In the genomic region with DNA sequence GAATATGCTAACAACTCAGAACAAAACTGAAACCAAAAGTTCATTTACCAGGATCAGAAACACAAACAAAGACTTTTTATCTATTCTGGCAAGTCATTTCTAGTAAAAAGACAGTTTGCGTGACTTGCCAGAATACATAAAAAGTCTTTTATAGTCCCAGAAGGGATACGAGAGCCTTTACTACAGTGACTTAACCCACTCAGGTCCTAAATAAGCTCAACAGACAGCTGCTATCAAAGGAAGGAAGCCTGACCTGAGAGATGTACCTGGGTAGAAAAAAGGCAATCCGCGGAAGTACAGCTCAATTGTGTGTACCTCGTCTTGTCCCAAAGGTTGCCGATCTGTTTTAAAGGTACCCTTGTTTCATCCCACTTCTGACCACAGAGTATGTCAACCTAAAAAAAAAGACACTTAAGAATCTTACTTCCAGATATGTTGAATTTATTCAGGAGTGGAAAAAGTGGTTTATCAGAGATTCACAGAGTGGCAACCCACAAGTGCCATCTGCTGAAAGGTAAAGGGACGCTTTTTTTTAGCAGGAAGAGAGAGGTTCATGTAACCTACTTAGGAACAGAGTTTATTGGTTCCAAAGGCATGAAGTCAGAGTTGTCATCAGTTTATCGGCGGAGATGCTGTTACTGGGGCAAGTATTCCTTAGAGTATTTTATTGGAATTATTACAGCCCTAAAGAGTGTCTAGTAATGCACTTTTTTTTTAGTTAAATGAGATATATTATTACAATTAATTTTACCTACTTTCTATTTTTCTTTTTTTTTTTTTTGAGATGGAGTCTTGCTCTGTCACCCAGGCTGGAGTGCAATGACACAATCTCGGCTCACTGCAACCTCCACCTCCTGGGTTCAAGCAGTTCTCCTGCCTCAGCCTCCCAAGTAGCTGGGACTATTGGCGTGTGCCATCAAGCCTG, we compare ENCODE assay signal across 8 cellular contexts.
DNase-seq lines count a peak whose midpoint lies in the region; ATAC-seq and TF ChIP-seq lines count a peak whose summit lies in the region.

No MANE protein-coding gene starts in this region.

- CTCF ChIA-PET in activated naive CD4-positive, alpha-beta T cell treated with anti-CD3 and anti-CD28 coated beads, Interleukin-2, amount 10 ng/mL, durations not matched to agents 7 days and 5 days (lab: Charles Lee): interaction anchor here (0.7 to 1.3 kb wide), 3 partner anchors 9 to 54 kb away, joined by 3 to 4 read pairs (median 4); no protein-coding TSS in a partner anchor

- H2BK120ac ChIP-seq in neuronal stem cell (ENCODE audit: low read depth, low read length): no peak overlapping the region

- no peaks in the 10 kb centered on the region for H3K27me3 Mint-ChIP-seq in activated naive CD4-positive, alpha-beta T cell treated with anti-CD3 and anti-CD28 coated beads, Interleukin-2, amount 10 ng/mL, durations not matched to agents 7 days and 5 days
- peaks cover 2% of the 10 kb centered on the region for H3K27me3 Mint-ChIP-seq in mesothelial cell of epicardium (ENCODE audit: low read depth)

- no peak overlapping the region for H4K8ac ChIP-seq in neuronal stem cell (ENCODE audit: low read depth, low read length)

- peak overlapping the region; percentile 46 for H2AFZ ChIP-seq in neuronal stem cell (ENCODE audit: low read length)

- no peak overlapping the region for H3K14ac ChIP-seq in neuronal stem cell (ENCODE audit: low read length)

- peak; percentile 47 for DNase-seq in activated naive CD4-positive, alpha-beta T cell treated with anti-CD3 and anti-CD28 coated beads, Interleukin-2, amount 10 ng/mL, durations not matched to agents 7 days and 5 days
- no peak for DNase-seq in neuronal stem cell (ENCODE audit: low spot score)
- DNase-seq in NCI-H2107 (lab: John Stamatoyannopoulos, UW): no peak
- DNase-seq in NCI-H2081 (lab: John Stamatoyannopoulos, UW): no peak
- no peak for DNase-seq in NCI-H1092 treated with DMSO at 0.1 percent for 48 hours (lab: John Stamatoyannopoulos, UW)
- no peak for DNase-seq in mesothelial cell of epicardium (ENCODE audit: low spot score in 2 of 2, unreplicated experiment in 2 of 2)

- H3K9me3 Mint-ChIP-seq in activated naive CD4-positive, alpha-beta T cell treated with anti-CD3 and anti-CD28 coated beads, Interleukin-2, amount 10 ng/mL, durations not matched to agents 7 days and 5 days: no peaks in the 10 kb centered on the region
- H3K9me3 Mint-ChIP-seq in mesothelial cell of epicardium: no peaks in the 10 kb centered on the region

- no peak overlapping the region for H2BK5ac ChIP-seq in neuronal stem cell (ENCODE audit: low read length)

- no peak overlapping the region for H2AK5ac ChIP-seq in neuronal stem cell (ENCODE audit: low read depth, low read length)

- H3K9ac ChIP-seq in neuronal stem cell (ENCODE audit: low read depth, low read length, poor library complexity): no peak overlapping the region

- no peak for TF ChIP-seq CTCF in mesothelial cell of epicardium (IDR thresholded peaks at IDR 0.05; ENCODE audit: unreplicated experiment)

- H2BK15ac ChIP-seq in neuronal stem cell (ENCODE audit: low read length): no peak overlapping the region

- no peak overlapping the region for H3K4me3 ChIP-seq in neuronal stem cell (ENCODE audit: low read length in 2 of 2)

- peak overlapping the region; percentile 91 for H3K27ac Mint-ChIP-seq in activated naive CD4-positive, alpha-beta T cell treated with anti-CD3 and anti-CD28 coated beads, Interleukin-2, amount 10 ng/mL, durations not matched to agents 7 days and 5 days
- no peak overlapping the region for H3K27ac Mint-ChIP-seq in mesothelial cell of epicardium

- no peak overlapping the region for H4K91ac ChIP-seq in neuronal stem cell (ENCODE audit: low read depth, low read length, poor library complexity)

- H3K36me3 Mint-ChIP-seq in activated naive CD4-positive, alpha-beta T cell treated with anti-CD3 and anti-CD28 coated beads, Interleukin-2, amount 10 ng/mL, durations not matched to agents 7 days and 5 days: no peaks in the 10 kb centered on the region
- no peaks in the 10 kb centered on the region for H3K36me3 Mint-ChIP-seq in mesothelial cell of epicardium

- peaks cover 2 to 3% of the 10 kb centered on the region in 2 donors for H3K4me1 ChIP-seq in neuronal stem cell (ENCODE audit: control insufficient read depth in 2 of 2, insufficient read depth in 1 of 2, low read depth in 1 of 2, low read length in 2 of 2)

- ATAC-seq in GM18519 (IDR thresholded peaks at IDR 0.05; ENCODE audit: low FRiP score, unreplicated experiment): peak; percentile 51
- ATAC-seq in HG02759 (IDR thresholded peaks at IDR 0.05; ENCODE audit: unreplicated experiment): peak; percentile 70

- H3K9me3 ChIP-seq in neuronal stem cell (replicated peaks in 1 of 2; ENCODE audit: control insufficient read depth in 2 of 2, insufficient read depth in 1 of 2, low read depth in 1 of 2, low read length in 2 of 2): no peaks in the 10 kb centered on the region

- peaks cover 52% of the 10 kb centered on the region for H3K4me1 Mint-ChIP-seq in activated naive CD4-positive, alpha-beta T cell treated with anti-CD3 and anti-CD28 coated beads, Interleukin-2, amount 10 ng/mL, durations not matched to agents 7 days and 5 days
- H3K4me1 Mint-ChIP-seq in mesothelial cell of epicardium: peaks cover 20% of the 10 kb centered on the region

- no peaks in the 10 kb centered on the region for H3K36me3 ChIP-seq in neuronal stem cell (replicated peaks in 1 of 2; ENCODE audit: control insufficient read depth in 2 of 2, insufficient read depth in 2 of 2, low read length in 2 of 2)

- no peak overlapping the region for H3K4ac ChIP-seq in neuronal stem cell (ENCODE audit: low read length)

- no peaks in the 10 kb centered on the region for H3K79me1 ChIP-seq in neuronal stem cell (ENCODE audit: low read depth, low read length)

- no peak overlapping the region for H3K18ac ChIP-seq in neuronal stem cell (ENCODE audit: low read length)

- no peak overlapping the region for H2BK12ac ChIP-seq in neuronal stem cell (ENCODE audit: low read length)

- no peak overlapping the region for H3K4me2 ChIP-seq in neuronal stem cell (ENCODE audit: insufficient read depth, low read length, poor library complexity, severe bottlenecking)

- no peak overlapping the region for H3K23ac ChIP-seq in neuronal stem cell (ENCODE audit: low read depth, low read length, poor library complexity)

- H3K27me3 ChIP-seq in neuronal stem cell (ENCODE audit: control insufficient read depth in 3 of 3, insufficient read depth in 3 of 3, low read depth in 1 of 3, low read length in 3 of 3): no peaks in the 10 kb centered on the region

- H3K27ac ChIP-seq in neuronal stem cell (replicated peaks; ENCODE audit: low read length): no peak overlapping the region

- peak overlapping the region; percentile 66 for H3K4me3 Mint-ChIP-seq in activated naive CD4-positive, alpha-beta T cell treated with anti-CD3 and anti-CD28 coated beads, Interleukin-2, amount 10 ng/mL, durations not matched to agents 7 days and 5 days
- H3K4me3 Mint-ChIP-seq in mesothelial cell of epicardium: no peak overlapping the region

- WGBS in neuronal stem cell (ENCODE audit: extremely low coverage in 2 of 2, insufficient read length in 2 of 2, insufficient replicate concordance in 1 of 2), 2 donors: no CpG with 5 or more reads among the region's 11 CpGs
